In genomic region chr21:44285547-44285992, GRCh38 we compare ENCODE assay signal across 1 cellular context.
TF ChIP-seq lines count a peak whose summit lies in the region.

AIRE (plus strand) TSS chr21:44285876; CDS start chr21:44286007, 131 bp downstream.

TF ChIP-seq in WTC11, 78 proteins besides CTCF, POLR2A, EP300 and RAD21 (continued from another document):
- TF ChIP-seq NFYB (CRISPR knock-in tag; conservative IDR thresholded peaks at IDR 0.05; ENCODE audit: low read depth) (no peak), KAT7 (CRISPR knock-in tag; IDR thresholded peaks at IDR 0.05; ENCODE audit: borderline replicate concordance) (no peak), ATF3 (CRISPR knock-in tag; conservative IDR thresholded peaks at IDR 0.05) (no peak)
- TF ChIP-seq, protein P1, sequence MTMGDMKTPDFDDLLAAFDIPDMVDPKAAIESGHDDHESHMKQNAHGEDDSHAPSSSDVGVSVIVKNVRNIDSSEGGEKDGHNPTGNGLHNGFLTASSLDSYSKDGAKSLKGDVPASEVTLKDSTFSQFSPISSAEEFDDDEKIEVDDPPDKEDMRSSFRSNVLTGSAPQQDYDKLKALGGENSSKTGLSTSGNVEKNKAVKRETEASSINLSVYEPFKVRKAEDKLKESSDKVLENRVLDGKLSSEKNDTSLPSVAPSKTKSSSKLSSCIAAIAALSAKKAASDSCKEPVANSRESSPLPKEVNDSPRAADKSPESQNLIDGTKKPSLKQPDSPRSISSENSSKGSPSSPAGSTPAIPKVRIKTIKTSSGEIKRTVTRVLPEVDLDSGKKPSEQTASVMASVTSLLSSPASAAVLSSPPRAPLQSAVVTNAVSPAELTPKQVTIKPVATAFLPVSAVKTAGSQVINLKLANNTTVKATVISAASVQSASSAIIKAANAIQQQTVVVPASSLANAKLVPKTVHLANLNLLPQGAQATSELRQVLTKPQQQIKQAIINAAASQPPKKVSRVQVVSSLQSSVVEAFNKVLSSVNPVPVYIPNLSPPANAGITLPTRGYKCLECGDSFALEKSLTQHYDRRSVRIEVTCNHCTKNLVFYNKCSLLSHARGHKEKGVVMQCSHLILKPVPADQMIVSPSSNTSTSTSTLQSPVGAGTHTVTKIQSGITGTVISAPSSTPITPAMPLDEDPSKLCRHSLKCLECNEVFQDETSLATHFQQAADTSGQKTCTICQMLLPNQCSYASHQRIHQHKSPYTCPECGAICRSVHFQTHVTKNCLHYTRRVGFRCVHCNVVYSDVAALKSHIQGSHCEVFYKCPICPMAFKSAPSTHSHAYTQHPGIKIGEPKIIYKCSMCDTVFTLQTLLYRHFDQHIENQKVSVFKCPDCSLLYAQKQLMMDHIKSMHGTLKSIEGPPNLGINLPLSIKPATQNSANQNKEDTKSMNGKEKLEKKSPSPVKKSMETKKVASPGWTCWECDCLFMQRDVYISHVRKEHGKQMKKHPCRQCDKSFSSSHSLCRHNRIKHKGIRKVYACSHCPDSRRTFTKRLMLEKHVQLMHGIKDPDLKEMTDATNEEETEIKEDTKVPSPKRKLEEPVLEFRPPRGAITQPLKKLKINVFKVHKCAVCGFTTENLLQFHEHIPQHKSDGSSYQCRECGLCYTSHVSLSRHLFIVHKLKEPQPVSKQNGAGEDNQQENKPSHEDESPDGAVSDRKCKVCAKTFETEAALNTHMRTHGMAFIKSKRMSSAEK (CRISPR knock-in tag; IDR thresholded peaks at IDR 0.05; ENCODE audit: borderline replicate concordance) = no peak
